17 cellular contexts compared by ENCODE assay signal in genomic region chr17:32116937-32117336, GRCh38. TPM values are rescaled to one million over a fixed set of nuclear protein-coding genes. Genes with fewer than 3 reads are reported as not detected.
DNase-seq lines count a peak whose midpoint lies in the region; ATAC-seq lines count a peak whose summit lies in the region.
"Had no signal": no experiment of that assay in that cellular context is flagged by ENCODE, and none has a peak within 500 bp of the region (broad histone marks: within the 10 kb centered on the region; RNA-seq: fewer than 3 reads in every experiment).

No MANE protein-coding gene starts in this region.

- no peak for ATAC-seq in HG03469 (IDR thresholded peaks at IDR 0.05; ENCODE audit: unreplicated experiment)
- ATAC-seq in right cardiac atrium: no peak
- ATAC-seq in GM21528 (IDR thresholded peaks at IDR 0.05; ENCODE audit: low FRiP score, unreplicated experiment): no peak

- WGBS in right cardiac atrium: 77% methylated on average over 2 of the region's 2 CpGs

- H3K9me3 ChIP-seq in right cardiac atrium (ENCODE audit: control insufficient read depth, low read length): no peaks in the 10 kb centered on the region
- H3K9me3 ChIP-seq: BLaER1 treated with 17β-estradiol and CSF1 and Interleukin-3, amounts not matched to agents 10 nM and 100 nM had no signal

- no peak overlapping the region for H3K27ac ChIP-seq in right cardiac atrium (ENCODE audit: low read length)
- H3K27ac ChIP-seq: BLaER1 treated with 17β-estradiol and CSF1 and Interleukin-3, amounts not matched to agents 10 nM and 100 nM; KMS-11; SK-N-MC had no signal

- intact Hi-C loops in right cardiac atrium (cut with DNase I): no loop called here

- DNase-seq in NCI-H1105 treated with DMSO at 0.1 percent for 48 hours (lab: John Stamatoyannopoulos, UW) (peak; percentile 26), NCI-H1105 (lab: John Stamatoyannopoulos, UW) (no peak), NCI-H2081 treated with DMSO at 0.1 percent for 48 hours (lab: John Stamatoyannopoulos, UW) (peak; percentile 85), NCI-H774 (lab: John Stamatoyannopoulos, UW) (peak; percentile 78), right cardiac atrium (no peak), NCI-H446 treated with DMSO at 0.1 percent for 48 hours (lab: John Stamatoyannopoulos, UW) (no peak)
- DNase-seq: DMS 273 treated with DMSO at 0.1 percent for 48 hours, H9, NCI-H1930, NCI-H446, Right ventricle myocardium superior, T-cell had no signal

- H3K4me1 ChIP-seq in right cardiac atrium (ENCODE audit: control insufficient read depth, insufficient read depth, low read length): no peaks in the 10 kb centered on the region

- H3K27me3 ChIP-seq in right cardiac atrium (ENCODE audit: control insufficient read depth, insufficient read depth): no peaks in the 10 kb centered on the region
- H3K27me3 ChIP-seq: BLaER1 treated with 17β-estradiol and CSF1 and Interleukin-3, amounts not matched to agents 10 nM and 100 nM had no signal

- H3K4me3 ChIP-seq in right cardiac atrium (ENCODE audit: low read length): no peak overlapping the region
- H3K4me3 ChIP-seq: BLaER1 treated with 17β-estradiol and CSF1 and Interleukin-3, amounts not matched to agents 10 nM and 100 nM; SK-N-MC had no signal

RNA-seq across cellular contexts. Expression of gene RHOT1, which starts 25.4 kb away (rescaled TPM):
- 10 to 100 TPM; 51.4 to 69.3 (median 54.5) TPM for total RNA-seq in right cardiac atrium
- polyA plus RNA-seq in right cardiac atrium: 50.9 TPM

Comparison
In these comparisons a context has a peak if more than half of its experiments do, and no peak if none do; other contexts are left out.
1. DNase-seq: peak in NCI-H1105 treated with DMSO at 0.1 percent for 48 hours (single experiment), NCI-H2081 treated with DMSO at 0.1 percent for 48 hours (single experiment) and NCI-H774 (single experiment); none in NCI-H1105 (single experiment), right cardiac atrium (0 of 3) and NCI-H446 treated with DMSO at 0.1 percent for 48 hours (single experiment).